ENCODE assay signal across 8 cellular contexts in the genomic region with DNA sequence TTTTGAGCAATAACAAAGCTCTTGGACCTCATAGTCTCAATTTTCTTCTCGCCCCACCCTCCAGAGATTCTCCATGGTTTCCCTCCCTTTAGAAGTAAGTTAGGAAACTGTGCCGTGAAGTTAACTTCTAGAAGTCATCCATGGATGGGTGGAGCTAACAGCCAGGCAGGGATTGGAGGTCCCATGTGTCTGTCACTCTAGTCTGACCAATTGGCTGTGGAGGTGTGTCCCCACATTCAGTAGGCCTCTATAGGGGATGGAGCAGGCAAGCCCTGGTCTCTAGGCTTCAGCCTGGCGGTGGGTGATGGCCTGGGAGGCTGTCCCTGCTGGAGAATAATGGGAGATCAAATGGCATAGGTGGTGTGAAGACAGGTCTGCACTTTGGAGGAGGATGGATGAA. TPM values are rescaled to one million over a fixed set of nuclear protein-coding genes. Genes with fewer than 3 reads are reported as not detected.
DNase-seq lines count a peak whose midpoint lies in the region; ATAC-seq, FAIRE-seq and TF ChIP-seq lines count a peak whose summit lies in the region.

No MANE protein-coding gene starts in this region.

- H3K27ac ChIP-seq in aorta (ENCODE audit: low read depth in 1 of 2, low read length in 2 of 2) (no peak overlapping the region), PC-9 (no peak overlapping the region)

- H2AFZ ChIP-seq in PC-9: no peak overlapping the region

- peaks cover 19% of the 10 kb centered on the region for H3K4me1 Mint-ChIP-seq in T-helper 17 cell

- in situ Hi-C loops in ACHN (cut with HindIII; ENCODE audit: low pct_ligation_motif_present, low pct_unique_long_range_greater_than_20kb, low sequenced_read_pairs): no loop called here

- no peak for TF ChIP-seq CTCF in PC-9 (conservative IDR thresholded peaks at IDR 0.05)

- H3K4me1 ChIP-seq in aorta (ENCODE audit: control insufficient read depth in 1 of 2, insufficient read depth in 2 of 2, low read length in 2 of 2) (no peaks in the 10 kb centered on the region), PC-9 (replicated peaks; ENCODE audit: insufficient read depth) (no peaks in the 10 kb centered on the region)

- H3K9me3 ChIP-seq in T-helper 17 cell (ENCODE audit: control insufficient read depth, low read length, poor library complexity, severe bottlenecking) (no peaks in the 10 kb centered on the region), aorta (ENCODE audit: control insufficient read depth, low read length) (peaks cover 2% of the 10 kb centered on the region), PC-9 (ENCODE audit: insufficient read depth, low read depth) (no peaks in the 10 kb centered on the region)

- H3K4me2 ChIP-seq in PC-9: no peak overlapping the region

- no peaks in the 10 kb centered on the region for H3K27me3 Mint-ChIP-seq in T-helper 17 cell

- POLR2A ChIA-PET in PC-9 (lab: Charles Lee; ENCODE audit: unreplicated experiment): no interaction called here

- no peak overlapping the region for H3K4me3 Mint-ChIP-seq in T-helper 17 cell

- H3K9me2 ChIP-seq in PC-9 (ENCODE audit: insufficient read depth): no peaks in the 10 kb centered on the region

- no peak for TF ChIP-seq POLR2A in H54 (IDR thresholded peaks at IDR 0.05; ENCODE audit: low read depth, low read length)

- no TSS peak for BruUV-seq in PC-9 (replicated peaks; lab: Mats Ljungman, UMichigan)

- no peak for FAIRE-seq in H54 (lab: Jason Lieb, UNC)
- FAIRE-seq in RCC 7860 (lab: Jason Lieb, UNC): no peak

- H3K36me3 Mint-ChIP-seq in T-helper 17 cell (ENCODE audit: low read depth): peaks cover 3% of the 10 kb centered on the region

- intact Hi-C loops in aorta (cut with DNase I): no loop called here
- intact Hi-C loops in PC-9 (cut with micrococcal nuclease; ENCODE audit: unreplicated experiment): loop anchor here (10.0 kb wide), 1 partner anchor 175 kb away; a partner anchor contains a TSS

- H3K79me2 ChIP-seq in PC-9 (ENCODE audit: low read depth): no peaks in the 10 kb centered on the region

- peak overlapping the region; percentile 80 for H3K27ac Mint-ChIP-seq in T-helper 17 cell

- H3K27me3 ChIP-seq in aorta (ENCODE audit: control insufficient read depth in 1 of 2, insufficient read depth in 2 of 2, low read length in 1 of 2) (peaks cover 0 to 2% of the 10 kb centered on the region in 2 donors), PC-9 (ENCODE audit: insufficient read depth, low read depth) (peaks cover 73% of the 10 kb centered on the region)

- H3K36me3 ChIP-seq in aorta (ENCODE audit: control insufficient read depth in 1 of 2, insufficient read depth in 2 of 2, low read length in 1 of 2): no peaks in the 10 kb centered on the region
- no peaks in the 10 kb centered on the region for H3K36me3 ChIP-seq in PC-9 (ENCODE audit: low read depth)

- CTCF ChIA-PET in PC-9 (lab: Charles Lee): no interaction called here

- no peaks in the 10 kb centered on the region for H4K20me1 ChIP-seq in PC-9 (ENCODE audit: insufficient read depth)

- ATAC-seq in T-helper 17 cell (peak; percentile 65), aorta (ENCODE audit: low FRiP score) (no peak), HG02623 (IDR thresholded peaks at IDR 0.05; ENCODE audit: unreplicated experiment) (no peak)

- WGBS in aorta, 2 donors: 85 to 89% methylated on average over 3 of the region's 3 CpGs

- H3K4me3 ChIP-seq in aorta (ENCODE audit: low read length in 2 of 2): no peak overlapping the region
- no peak overlapping the region for H3K4me3 ChIP-seq in PC-9

- H3F3A ChIP-seq in PC-9 (ENCODE audit: insufficient read depth, low read depth): no peaks in the 10 kb centered on the region

- peak; percentile 30 for DNase-seq in ACHN
- DNase-seq in H54 (ENCODE audit: insufficient read length, low spot score): peak; percentile 44
- peak in 1 of 3 donors; percentile 25 for DNase-seq in T-helper 17 cell
- peak; percentile 12 for DNase-seq in fibroblast of the conjunctiva (ENCODE audit: low read depth)
- DNase-seq in RCC 7860 (ENCODE audit: low spot score): no peak
- DNase-seq in aorta: no peak
- no peak for DNase-seq in PC-9

RNA-seq across cellular contexts. Expression of a gene that starts 50.7 kb away (rescaled TPM):
- 1 to 10 TPM; 1.8 to 3.9 TPM for total RNA-seq in T-helper 17 cell
- 10 to 100 TPM; 54.5 to 85.6 TPM for total RNA-seq in aorta
- 10 to 100 TPM; 25.9 to 37.3 TPM for polyA plus RNA-seq in aorta
- total RNA-seq in PC-9 (2021): 0.46 and 1.1 TPM in 2 replicates

Comparison
In these comparisons a context has a peak if more than half of its experiments do, and no peak if none do; other contexts are left out.
1. DNase-seq: peak in ACHN (single experiment), H54 (single experiment) and fibroblast of the conjunctiva (single experiment); none in RCC 7860 (single experiment), aorta (0 of 2) and PC-9 (0 of 2).
2. RNA of a gene that starts 50.7 kb away (total RNA-seq): 54.5 to 85.6 TPM in aorta; 1.8 to 3.9 TPM in T-helper 17 cell and 0.46 to 1.1 TPM in PC-9; every median in the first group is over 10 times any median in the second.